Comparison of ENCODE assay signal across 22 cellular contexts in genomic region chr11:59060096-59060495, GRCh38. TPM values are rescaled to one million over a fixed set of nuclear protein-coding genes. Genes with fewer than 3 reads are reported as not detected.
"Had no signal": no experiment of that assay in that cellular context is flagged by ENCODE, and none has a peak within 500 bp of the region (broad histone marks: within the 10 kb centered on the region; RNA-seq: fewer than 3 reads in every experiment).

No MANE protein-coding gene starts in this region.

RNA-seq across cellular contexts. Expression of gene GLYATL1B, which starts 26.0 kb away (rescaled TPM):
- total RNA-seq: activated CD4-positive, alpha-beta memory T cell treated with anti-CD3 and anti-CD28 coated beads for 36 hours; activated CD4-positive, alpha-beta T cell treated with anti-CD3 and anti-CD28 coated beads for 36 hours; activated CD4-positive, alpha-beta T cell treated with anti-CD3 and anti-CD28 coated beads, Interleukin-2, amount 10 ng/mL, durations not matched to agents 24 days and 14 days; activated CD8-positive, alpha-beta memory T cell treated with anti-CD3 and anti-CD28 coated beads for 36 hours; activated CD8-positive, alpha-beta memory T cell treated with anti-CD3 and anti-CD28 coated beads, Interleukin-2, amount 10 ng/mL, durations not matched to agents 7 days and 5 days; activated CD8-positive, alpha-beta T cell treated with anti-CD3 and anti-CD28 coated beads, Interleukin-2, amount 10 ng/mL, durations not matched to agents 7 days and 5 days; activated naive CD4-positive, alpha-beta T cell treated with anti-CD3 and anti-CD28 coated beads for 36 hours; activated naive CD8-positive, alpha-beta T cell treated with anti-CD3 and anti-CD28 coated beads for 36 hours; activated T-helper 1 cell treated with anti-CD3 and anti-CD28 coated beads, Interleukin-12 subunit alpha, Interleukin-12 subunit beta, Interleukin-2, Interleukin-4 antibody, amounts not matched to agents 30 ng/mL and 10 ng/mL and 1 ng/mL, durations not matched to agents 14 hours and 24 hours and 36 hours; activated T-helper 2 cell treated with anti-CD3 and anti-CD28 coated beads, Interferon-gamma antibody, Interleukin-2, Interleukin-4, amounts not matched to agents 10 μg/mL and 5 μg/mL and 100 μg/mL, durations not matched to agents 14 hours and 24 hours and 36 hours; adrenal gland; aorta; breast epithelium; cardiac muscle cell; colonic mucosa; dermis microvascular lymphatic vessel endothelial cell; endothelial cell of umbilical vein; fibroblast of villous mesenchyme; gastroesophageal sphincter; glomerular endothelial cell; heart right ventricle; T-helper 17 cell had no signal
